Comparison of ENCODE assay signal across 12 cellular contexts in the genomic region with DNA sequence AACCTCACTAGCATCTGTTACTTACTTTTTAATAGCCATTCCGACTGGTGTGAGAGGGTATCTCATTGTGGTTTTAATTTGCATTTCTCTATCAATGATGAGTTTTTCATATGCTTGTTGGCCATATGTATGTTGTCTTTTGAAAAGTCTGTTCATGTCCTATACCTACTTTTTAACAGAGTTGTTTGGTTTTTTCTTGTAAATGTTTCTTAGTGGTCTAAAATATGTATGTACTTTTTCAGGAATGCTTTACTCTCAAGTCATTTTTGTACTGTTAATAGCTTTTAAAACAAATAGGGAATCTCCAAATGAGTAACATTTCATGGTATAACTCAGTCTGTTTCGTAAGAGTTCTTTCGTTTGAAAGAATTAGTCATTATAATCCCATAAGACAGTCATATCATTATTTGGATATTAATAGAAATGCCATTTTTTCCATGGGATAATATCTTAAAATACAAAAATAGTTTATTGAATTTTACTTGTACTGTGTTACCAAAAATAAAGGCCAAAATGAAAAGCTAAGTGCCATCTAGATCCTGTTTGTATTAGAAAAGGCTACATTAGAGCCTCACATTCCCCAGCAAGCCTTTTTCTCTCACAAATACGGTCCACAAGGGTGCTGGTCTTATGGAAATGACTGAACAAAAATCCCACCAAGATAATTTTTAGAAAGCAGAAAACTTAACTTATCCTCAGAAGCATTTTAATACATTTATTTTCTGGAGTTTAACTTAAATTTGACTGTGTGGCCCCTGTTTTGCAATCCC.
A peak's percentile ranks its signal among the peaks of the same experiment; 100 is the strongest.
DNase-seq lines count a peak whose midpoint lies in the region; ATAC-seq and TF ChIP-seq lines count a peak whose summit lies in the region.
"Had no signal": no experiment of that assay in that cellular context is flagged by ENCODE, and none has a peak within 500 bp of the region (broad histone marks: within the 10 kb centered on the region; RNA-seq: fewer than 3 reads in every experiment).

No MANE protein-coding gene starts in this region.

- H3K36me3 ChIP-seq in SJCRH30: no peaks in the 10 kb centered on the region; the same call in 1 of the 2 replicates

- H3K27ac ChIP-seq in SJCRH30: no peak overlapping the region
- H3K27ac ChIP-seq: coronary artery had no signal

- H3K4me1 ChIP-seq in SJCRH30: peaks cover 5% of the 10 kb centered on the region; the same call in 1 of the 2 replicates

- H3K4me3 ChIP-seq in AG09309 (ENCODE audit: control insufficient read depth, low read depth, low read length): no peak overlapping the region
- no peak overlapping the region for H3K4me3 ChIP-seq in SJCRH30
- H3K4me3 ChIP-seq: coronary artery had no signal

- no peaks in the 10 kb centered on the region for H3K27me3 ChIP-seq in SJCRH30

- peak; percentile 5 for DNase-seq in AG09309 (ENCODE audit: low read depth)
- DNase-seq in amniotic epithelial cell (ENCODE audit: low read depth): peak; percentile 77
- no peak for DNase-seq in ecto neural progenitor cell (ENCODE audit: low spot score)
- no peak for DNase-seq in NCI-H526 treated with DMSO at 0.1 percent for 48 hours (lab: John Stamatoyannopoulos, UW)
- DNase-seq in NCI-H187 treated with DMSO at 0.1 percent for 48 hours (lab: John Stamatoyannopoulos, UW): no peak
- DNase-seq in SJCRH30: no peak
- DNase-seq: left colon, SHP77 treated with DMSO at 0.1 percent for 48 hours had no signal

- no peaks in the 10 kb centered on the region for H3K9me3 ChIP-seq in SJCRH30 (replicated peaks)

- no peak for TF ChIP-seq CTCF in AG09309 (IDR thresholded peaks at IDR 0.05; ENCODE audit: control insufficient read depth, insufficient read depth, low read depth, low read length, missing control alignments)

- ATAC-seq in GM19438 (IDR thresholded peaks at IDR 0.05; ENCODE audit: low read depth, unreplicated experiment): peak; percentile 80
- peak; percentile 87 for ATAC-seq in HG02973 (IDR thresholded peaks at IDR 0.05; ENCODE audit: unreplicated experiment)
- ATAC-seq: left colon, sciatic nerve had no signal

Comparison
In these comparisons a context has a peak if more than half of its experiments do, and no peak if none do; other contexts are left out.
1. DNase-seq: peak in AG09309 (single experiment) and amniotic epithelial cell (single experiment); none in ecto neural progenitor cell (single experiment), NCI-H526 treated with DMSO at 0.1 percent for 48 hours (single experiment), NCI-H187 treated with DMSO at 0.1 percent for 48 hours (single experiment) and SJCRH30 (0 of 2).